In the genomic region with DNA sequence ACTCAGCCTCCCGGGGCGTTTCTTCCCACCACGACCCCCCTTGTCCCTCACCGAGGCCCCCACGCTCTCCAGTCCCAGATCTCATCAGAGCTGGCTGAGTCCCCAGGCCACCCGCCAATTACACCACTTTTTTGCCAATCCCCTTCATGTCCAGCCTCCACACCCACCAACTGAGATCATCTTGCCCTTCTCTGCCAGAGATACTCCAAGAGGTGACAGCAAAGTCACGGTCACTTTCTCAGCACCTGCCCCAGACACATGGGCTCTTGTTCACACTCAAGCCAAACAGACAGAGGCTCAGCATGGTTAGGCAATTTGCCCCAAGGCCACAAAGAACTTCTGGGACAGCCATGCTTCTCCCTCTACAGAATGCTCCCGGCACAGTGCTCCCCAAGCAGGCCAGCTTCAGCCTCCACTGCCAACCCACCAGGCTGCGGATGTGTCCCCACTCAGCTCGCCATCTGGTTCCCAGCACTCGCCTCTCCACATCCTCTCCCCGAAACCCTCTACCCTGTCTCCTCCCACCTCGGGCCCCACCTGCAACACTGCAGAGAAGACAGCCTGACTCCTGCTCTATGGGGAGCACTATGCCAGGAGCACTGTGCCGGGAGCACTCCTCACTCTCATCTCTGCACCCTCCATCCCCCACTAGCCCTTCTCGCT, we compare ENCODE assay signal across 10 cellular contexts. TPM values are rescaled to one million over a fixed set of nuclear protein-coding genes. Genes with fewer than 3 reads are reported as not detected.
DNase-seq lines count a peak whose midpoint lies in the region; ATAC-seq and TF ChIP-seq lines count a peak whose summit lies in the region.
"Had no signal": no experiment of that assay in that cellular context is flagged by ENCODE, and none has a peak within 500 bp of the region (broad histone marks: within the 10 kb centered on the region; RNA-seq: fewer than 3 reads in every experiment).

No MANE protein-coding gene starts in this region.

- H3K9me3 ChIP-seq in Caco-2: no peaks in the 10 kb centered on the region
- H3K9me3 ChIP-seq in gastrocnemius medialis: no peaks in the 10 kb centered on the region
- H3K9me3 ChIP-seq: neutrophil had no signal

- H3K9me3 Mint-ChIP-seq in Caco-2 (ENCODE audit: unreplicated experiment) (no peaks in the 10 kb centered on the region), activated B cell treated with CpG ODN at 0.5 μM for 24 hours (no peaks in the 10 kb centered on the region), immature natural killer cell (no peaks in the 10 kb centered on the region)

- H3K36me3 ChIP-seq in Caco-2 (ENCODE audit: control insufficient read depth, insufficient read depth, low read length) (peaks cover 2% of the 10 kb centered on the region; the same call in 1 of the 2 replicates), gastrocnemius medialis (peaks cover 0 to 30% of the 10 kb centered on the region in 2 donors)

- no TSS peak for BruUV-seq in Caco-2 (replicated peaks; lab: Mats Ljungman, UMichigan)

- no peak for ATAC-seq in activated B cell treated with CpG ODN at 0.5 μM for 24 hours (ENCODE audit: low read depth)
- peak; percentile 48 to 53 for ATAC-seq in gastrocnemius medialis
- ATAC-seq in HG02763 (IDR thresholded peaks at IDR 0.05; ENCODE audit: unreplicated experiment): no peak
- ATAC-seq in HG03521 (IDR thresholded peaks at IDR 0.05; ENCODE audit: unreplicated experiment): no peak

- peaks cover 66% of the 10 kb centered on the region for H3K36me3 Mint-ChIP-seq in Caco-2 (ENCODE audit: insufficient read depth, unreplicated experiment)
- peaks cover 47% of the 10 kb centered on the region for H3K36me3 Mint-ChIP-seq in activated B cell treated with CpG ODN at 0.5 μM for 24 hours (ENCODE audit: low read depth)
- H3K36me3 Mint-ChIP-seq in immature natural killer cell: peaks cover 0 to 7% (median 6%) of the 10 kb centered on the region in 3 donors

- H3K27me3 Mint-ChIP-seq in Caco-2 (ENCODE audit: insufficient read depth, unreplicated experiment): no peaks in the 10 kb centered on the region
- H3K27me3 Mint-ChIP-seq in activated B cell treated with CpG ODN at 0.5 μM for 24 hours: no peaks in the 10 kb centered on the region
- peaks cover 0 to 8% (median 4%) of the 10 kb centered on the region in 3 donors for H3K27me3 Mint-ChIP-seq in immature natural killer cell (ENCODE audit: low read depth in 3 of 3)

- H3K27ac Mint-ChIP-seq in Caco-2 (ENCODE audit: unreplicated experiment) (peak overlapping the region; percentile 96), activated B cell treated with CpG ODN at 0.5 μM for 24 hours (peak overlapping the region; percentile 57), immature natural killer cell (peak overlapping the region in 4 of 6 donors; percentile 28 to 48 (median 32))

- POLR2A ChIA-PET in Caco-2 (lab: Charles Lee) (no interaction called here), activated B cell treated with CpG ODN at 0.5 μM for 24 hours (lab: Charles Lee) (interaction anchor here (1.0 to 2.2 kb wide), 3 partner anchors 19 to 58 kb away, joined by 3 to 11 read pairs (median 3); a partner anchor contains a TSS)

- in situ Hi-C loops in gastrocnemius medialis (cut with MboI; ENCODE audit: low sequenced_read_pairs in 4 of 4): loop anchor here in 1 of 4 donors (10.0 kb wide), 1 partner anchor 75 kb away; a partner anchor contains a TSS

- peak overlapping the region; percentile 94 to 99 (median 98) for H3K27ac ChIP-seq in gastrocnemius medialis
- H3K27ac ChIP-seq: neutrophil had no signal

- H3K4me1 ChIP-seq in Caco-2 (peaks cover 45% of the 10 kb centered on the region), gastrocnemius medialis (peaks cover 30 to 45% of the 10 kb centered on the region in 2 donors)

- no peak for DNase-seq in Caco-2
- DNase-seq in activated B cell treated with CpG ODN at 0.5 μM for 24 hours: no peak
- no peak for DNase-seq in immature natural killer cell
- peak; percentile 72 to 88 for DNase-seq in gastrocnemius medialis
- DNase-seq in stimulated activated CD4-positive, alpha-beta T cell treated with anti-CD3 and anti-CD28 coated beads, Interleukin-12 subunit alpha, Interleukin-12 subunit beta, amount 100 ng/mL, for 4 hours: no peak
- DNase-seq in epidermal melanocyte (ENCODE audit: insufficient read length, low spot score): no peak
- DNase-seq: MM.1S had no signal

- H3K27me3 ChIP-seq in Caco-2 (replicated peaks; ENCODE audit: control insufficient read depth, insufficient read depth, low read length) (no peaks in the 10 kb centered on the region), gastrocnemius medialis (no peaks in the 10 kb centered on the region)
- H3K27me3 ChIP-seq: neutrophil had no signal

- H3K4me1 Mint-ChIP-seq in Caco-2 (ENCODE audit: low read depth, unreplicated experiment): peaks cover 26% of the 10 kb centered on the region
- peaks cover 37% of the 10 kb centered on the region for H3K4me1 Mint-ChIP-seq in activated B cell treated with CpG ODN at 0.5 μM for 24 hours
- peaks cover 7 to 16% of the 10 kb centered on the region in 2 donors for H3K4me1 Mint-ChIP-seq in immature natural killer cell

- intact Hi-C loops in Caco-2 (cut with micrococcal nuclease; ENCODE audit: unreplicated experiment): loop anchor here (5.0 to 10.0 kb wide), 2 partner anchors 57 to 115 kb away; a partner anchor contains a TSS
- intact Hi-C loops in activated B cell treated with CpG ODN at 0.5 μM for 24 hours (cut with micrococcal nuclease): loop anchor here (5.0 kb wide), 2 partner anchors 312 to 367 kb away; a partner anchor contains a TSS
- intact Hi-C loops in gastrocnemius medialis (cut with DNase I; ENCODE audit: low total_unique reads): no loop called here

- TF ChIP-seq CTCF in Caco-2 (IDR thresholded peaks at IDR 0.05; ENCODE audit: insufficient read depth in 1 of 2, low read depth in 1 of 2, low read length in 1 of 2, severe bottlenecking in 1 of 2, unreplicated experiment in 1 of 2): no peak
- TF ChIP-seq CTCF in activated B cell treated with CpG ODN at 0.5 μM for 24 hours (IDR thresholded peaks at IDR 0.05): no peak
- no peak for TF ChIP-seq CTCF in gastrocnemius medialis (IDR thresholded peaks at IDR 0.05 in 4 of 5, conservative IDR thresholded peaks at IDR 0.05 in 1 of 5)

- H3K4me3 ChIP-seq in Caco-2 (ENCODE audit: low read depth, low read length): no peak overlapping the region
- peak overlapping the region in 2 of 4 donors; percentile 10 to 19 for H3K4me3 ChIP-seq in gastrocnemius medialis

- TF ChIP-seq POLR2A in gastrocnemius medialis (IDR thresholded peaks at IDR 0.05): peak in 1 of 2 donors; percentile 36

- CTCF ChIA-PET in Caco-2 (lab: Charles Lee) (interaction anchor here (0.6 to 1.1 kb wide), 2 partner anchors 123 to 319 kb away, joined by 3 to 4 read pairs; no protein-coding TSS in a partner anchor), activated B cell treated with CpG ODN at 0.5 μM for 24 hours (lab: Charles Lee) (interaction anchor here (1.1 kb wide), 1 partner anchor 28 kb away, joined by 3 read pairs; no protein-coding TSS in a partner anchor)

- no peak overlapping the region for H3K4me3 Mint-ChIP-seq in Caco-2 (ENCODE audit: unreplicated experiment)
- H3K4me3 Mint-ChIP-seq in activated B cell treated with CpG ODN at 0.5 μM for 24 hours: peak overlapping the region; percentile 50
- peak overlapping the region in 2 of 5 donors; percentile 2 to 17 for H3K4me3 Mint-ChIP-seq in immature natural killer cell

RNA-seq across cellular contexts. Expression of a gene that starts 4.5 kb away (rescaled TPM):
- 65.4 and 71.1 TPM in 2 replicates for total RNA-seq in Caco-2 (2022)
- 95.6 and 104 TPM in 2 replicates for total RNA-seq in activated B cell treated with CpG ODN at 0.5 μM for 24 hours
- polyA plus RNA-seq in immature natural killer cell: 10 to 100 TPM; 35.1 to 53.8 (median 47.6) TPM
- 10 to 100 TPM; 21.3 to 56.7 (median 38.2) TPM for total RNA-seq in gastrocnemius medialis

RNA-seq across cellular contexts. Expression of a gene that starts 57.9 kb away (rescaled TPM):
- total RNA-seq in Caco-2 (2022) (42.3 and 49.7 TPM in 2 replicates), activated B cell treated with CpG ODN at 0.5 μM for 24 hours (23.1 and 28.1 TPM in 2 replicates), gastrocnemius medialis (10 to 100 TPM; 10.0 to 31.5 (median 17.3) TPM)
- polyA plus RNA-seq in immature natural killer cell: 100 to 1,000 TPM in 1 of 3 donors, 10 to 100 TPM in 2; 77.7 to 102 (median 79.5) TPM

RNA-seq across cellular contexts. Expression of a gene that starts 58.0 kb away (rescaled TPM):
- total RNA-seq in Caco-2 (2022): 302 and 313 TPM in 2 replicates
- total RNA-seq in activated B cell treated with CpG ODN at 0.5 μM for 24 hours: 120 and 125 TPM in 2 replicates
- 100 to 1,000 TPM; 154 to 180 (median 161) TPM for polyA plus RNA-seq in immature natural killer cell
- total RNA-seq in gastrocnemius medialis: 100 to 1,000 TPM; 236 to 344 (median 284) TPM

Comparison
In these comparisons a context has a peak if more than half of its experiments do, and no peak if none do; other contexts are left out.
1. DNase-seq: peak in gastrocnemius medialis (2 of 2); none in Caco-2 (0 of 2), activated B cell treated with CpG ODN at 0.5 μM for 24 hours (single experiment), immature natural killer cell (0 of 3), stimulated activated CD4-positive, alpha-beta T cell treated with anti-CD3 and anti-CD28 coated beads, Interleukin-12 subunit alpha, Interleukin-12 subunit beta, amount 100 ng/mL, for 4 hours (single experiment) and epidermal melanocyte (single experiment).
2. H3K27ac Mint-ChIP-seq: peak in every context shown above with its lines; median percentile 96 in Caco-2; 57 in activated B cell treated with CpG ODN at 0.5 μM for 24 hours; 32 in immature natural killer cell.
3. ATAC-seq: peak in gastrocnemius medialis (2 of 2); none in activated B cell treated with CpG ODN at 0.5 μM for 24 hours (single experiment), HG02763 (single experiment) and HG03521 (single experiment).